ENCODE assay signal across 9 cellular contexts in the genomic region with DNA sequence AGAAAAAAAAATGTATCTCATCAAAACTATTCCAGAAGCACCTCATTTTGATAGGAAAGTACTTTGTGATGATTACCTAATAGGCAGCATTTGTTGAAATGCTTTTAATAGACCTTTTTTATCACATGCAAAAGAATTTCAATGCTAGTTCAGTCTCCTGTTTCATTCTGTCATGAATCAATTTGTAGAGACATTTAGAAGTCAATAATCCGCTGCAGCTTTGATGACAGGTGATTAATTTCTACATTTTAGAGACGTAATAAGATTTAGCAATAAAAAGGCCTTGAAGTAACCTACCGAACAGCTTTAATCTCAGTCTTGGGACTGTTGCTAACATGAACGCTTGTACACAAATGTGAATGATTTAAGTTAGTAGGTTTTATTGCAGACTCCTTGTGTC.
"Had no signal": no experiment of that assay in that cellular context is flagged by ENCODE, and none has a peak within 500 bp of the region (broad histone marks: within the 10 kb centered on the region; RNA-seq: fewer than 3 reads in every experiment).

No MANE protein-coding gene starts in this region.

- H3K4me3 Mint-ChIP-seq: IgD-negative memory B cell had no signal

- H3K4me1 Mint-ChIP-seq: IgD-negative memory B cell had no signal

- H3K27ac Mint-ChIP-seq: IgD-negative memory B cell had no signal

- H3K9me3 ChIP-seq: HAP-1 had no signal

- DNase-seq: GM23248, GOT3, H7, KBM-7 had no signal

- H3K27me3 Mint-ChIP-seq: IgD-negative memory B cell had no signal

- H3K36me3 ChIP-seq: HAP-1 had no signal

- H3K4me3 ChIP-seq: GM23248, HAP-1 had no signal

- H3K36me3 Mint-ChIP-seq: IgD-negative memory B cell had no signal

- H3K27ac ChIP-seq: GM23248, HL-60 had no signal

- ATAC-seq: HCT116, HepG2 had no signal
